1 cellular context compared by ENCODE assay signal in the genomic region with DNA sequence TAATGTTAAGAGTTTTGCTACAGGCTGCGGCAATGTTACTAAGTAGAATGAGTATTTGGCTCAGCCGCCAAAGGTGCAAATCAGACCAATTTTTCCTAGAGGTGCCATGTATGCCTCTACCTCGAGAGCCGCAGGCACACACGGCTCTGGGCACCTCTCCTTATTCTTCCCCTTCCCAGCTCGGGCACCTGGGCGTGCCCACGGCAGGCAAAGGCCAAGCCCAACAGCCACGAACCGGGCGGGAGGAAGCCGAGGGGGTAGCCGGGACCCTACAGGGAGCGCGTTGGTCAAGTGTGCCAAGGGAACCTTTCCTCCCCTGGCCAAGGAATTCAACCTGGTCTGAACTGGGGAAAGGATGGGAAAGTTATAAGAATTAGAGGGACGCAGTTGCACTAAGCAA.
TF ChIP-seq lines count a peak whose summit lies in the region.

No MANE protein-coding gene starts in this region.

TF ChIP-seq in GM23338, 12 proteins besides CTCF, POLR2A, EP300 and RAD21 (continued from another document):
- TF ChIP-seq, protein P1, sequence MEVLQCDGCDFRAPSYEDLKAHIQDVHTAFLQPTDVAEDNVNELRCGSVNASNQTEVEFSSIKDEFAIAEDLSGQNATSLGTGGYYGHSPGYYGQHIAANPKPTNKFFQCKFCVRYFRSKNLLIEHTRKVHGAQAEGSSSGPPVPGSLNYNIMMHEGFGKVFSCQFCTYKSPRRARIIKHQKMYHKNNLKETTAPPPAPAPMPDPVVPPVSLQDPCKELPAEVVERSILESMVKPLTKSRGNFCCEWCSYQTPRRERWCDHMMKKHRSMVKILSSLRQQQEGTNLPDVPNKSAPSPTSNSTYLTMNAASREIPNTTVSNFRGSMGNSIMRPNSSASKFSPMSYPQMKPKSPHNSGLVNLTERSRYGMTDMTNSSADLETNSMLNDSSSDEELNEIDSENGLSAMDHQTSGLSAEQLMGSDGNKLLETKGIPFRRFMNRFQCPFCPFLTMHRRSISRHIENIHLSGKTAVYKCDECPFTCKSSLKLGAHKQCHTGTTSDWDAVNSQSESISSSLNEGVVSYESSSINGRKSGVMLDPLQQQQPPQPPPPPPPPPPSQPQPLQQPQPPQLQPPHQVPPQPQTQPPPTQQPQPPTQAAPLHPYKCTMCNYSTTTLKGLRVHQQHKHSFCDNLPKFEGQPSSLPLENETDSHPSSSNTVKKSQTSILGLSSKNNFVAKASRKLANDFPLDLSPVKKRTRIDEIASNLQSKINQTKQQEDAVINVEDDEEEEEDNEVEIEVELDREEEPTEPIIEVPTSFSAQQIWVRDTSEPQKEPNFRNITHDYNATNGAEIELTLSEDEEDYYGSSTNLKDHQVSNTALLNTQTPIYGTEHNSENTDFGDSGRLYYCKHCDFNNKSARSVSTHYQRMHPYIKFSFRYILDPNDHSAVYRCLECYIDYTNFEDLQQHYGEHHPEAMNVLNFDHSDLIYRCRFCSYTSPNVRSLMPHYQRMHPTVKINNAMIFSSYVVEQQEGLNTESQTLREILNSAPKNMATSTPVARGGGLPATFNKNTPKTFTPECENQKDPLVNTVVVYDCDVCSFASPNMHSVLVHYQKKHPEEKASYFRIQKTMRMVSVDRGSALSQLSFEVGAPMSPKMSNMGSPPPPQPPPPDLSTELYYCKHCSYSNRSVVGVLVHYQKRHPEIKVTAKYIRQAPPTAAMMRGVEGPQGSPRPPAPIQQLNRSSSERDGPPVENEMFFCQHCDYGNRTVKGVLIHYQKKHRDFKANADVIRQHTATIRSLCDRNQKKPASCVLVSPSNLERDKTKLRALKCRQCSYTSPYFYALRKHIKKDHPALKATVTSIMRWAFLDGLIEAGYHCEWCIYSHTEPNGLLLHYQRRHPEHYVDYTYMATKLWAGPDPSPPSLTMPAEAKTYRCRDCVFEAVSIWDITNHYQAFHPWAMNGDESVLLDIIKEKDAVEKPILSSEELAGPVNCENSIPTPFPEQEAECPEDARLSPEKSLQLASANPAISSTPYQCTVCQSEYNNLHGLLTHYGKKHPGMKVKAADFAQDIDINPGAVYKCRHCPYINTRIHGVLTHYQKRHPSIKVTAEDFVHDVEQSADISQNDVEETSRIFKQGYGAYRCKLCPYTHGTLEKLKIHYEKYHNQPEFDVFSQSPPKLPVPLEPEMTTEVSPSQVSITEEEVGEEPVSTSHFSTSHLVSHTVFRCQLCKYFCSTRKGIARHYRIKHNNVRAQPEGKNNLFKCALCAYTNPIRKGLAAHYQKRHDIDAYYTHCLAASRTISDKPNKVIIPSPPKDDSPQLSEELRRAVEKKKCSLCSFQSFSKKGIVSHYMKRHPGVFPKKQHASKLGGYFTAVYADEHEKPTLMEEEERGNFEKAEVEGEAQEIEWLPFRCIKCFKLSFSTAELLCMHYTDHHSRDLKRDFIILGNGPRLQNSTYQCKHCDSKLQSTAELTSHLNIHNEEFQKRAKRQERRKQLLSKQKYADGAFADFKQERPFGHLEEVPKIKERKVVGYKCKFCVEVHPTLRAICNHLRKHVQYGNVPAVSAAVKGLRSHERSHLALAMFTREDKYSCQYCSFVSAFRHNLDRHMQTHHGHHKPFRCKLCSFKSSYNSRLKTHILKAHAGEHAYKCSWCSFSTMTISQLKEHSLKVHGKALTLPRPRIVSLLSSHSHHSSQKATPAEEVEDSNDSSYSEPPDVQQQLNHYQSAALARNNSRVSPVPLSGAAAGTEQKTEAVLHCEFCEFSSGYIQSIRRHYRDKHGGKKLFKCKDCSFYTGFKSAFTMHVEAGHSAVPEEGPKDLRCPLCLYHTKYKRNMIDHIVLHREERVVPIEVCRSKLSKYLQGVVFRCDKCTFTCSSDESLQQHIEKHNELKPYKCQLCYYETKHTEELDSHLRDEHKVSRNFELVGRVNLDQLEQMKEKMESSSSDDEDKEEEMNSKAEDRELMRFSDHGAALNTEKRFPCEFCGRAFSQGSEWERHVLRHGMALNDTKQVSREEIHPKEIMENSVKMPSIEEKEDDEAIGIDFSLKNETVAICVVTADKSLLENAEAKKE (CRISPR knock-in tag; IDR thresholded peaks at IDR 0.05) = no peak
- TF ChIP-seq ZNF114 (CRISPR knock-in tag; IDR thresholded peaks at IDR 0.05) = no peak
- TF ChIP-seq EZH2 (IDR thresholded peaks at IDR 0.05; ENCODE audit: low read depth, unreplicated experiment) = no peak
- TF ChIP-seq JUNB (IDR thresholded peaks at IDR 0.05; ENCODE audit: unreplicated experiment) = no peak
- no peak for TF ChIP-seq REST (IDR thresholded peaks at IDR 0.05; ENCODE audit: unreplicated experiment)
- TF ChIP-seq ZNF331 (CRISPR knock-in tag; IDR thresholded peaks at IDR 0.05; ENCODE audit: low read depth) = no peak
- no peak for TF ChIP-seq ETS1 (IDR thresholded peaks at IDR 0.05)
- no peak for TF ChIP-seq NANOG (IDR thresholded peaks at IDR 0.05; ENCODE audit: borderline replicate concordance)
- no peak for TF ChIP-seq CREB1 (CRISPR knock-in tag; IDR thresholded peaks at IDR 0.05; ENCODE audit: low read depth)
- no peak for TF ChIP-seq POLR2AphosphoS5 (IDR thresholded peaks at IDR 0.05; ENCODE audit: low read depth)
